2 cellular contexts compared by ENCODE assay signal in the genomic region with DNA sequence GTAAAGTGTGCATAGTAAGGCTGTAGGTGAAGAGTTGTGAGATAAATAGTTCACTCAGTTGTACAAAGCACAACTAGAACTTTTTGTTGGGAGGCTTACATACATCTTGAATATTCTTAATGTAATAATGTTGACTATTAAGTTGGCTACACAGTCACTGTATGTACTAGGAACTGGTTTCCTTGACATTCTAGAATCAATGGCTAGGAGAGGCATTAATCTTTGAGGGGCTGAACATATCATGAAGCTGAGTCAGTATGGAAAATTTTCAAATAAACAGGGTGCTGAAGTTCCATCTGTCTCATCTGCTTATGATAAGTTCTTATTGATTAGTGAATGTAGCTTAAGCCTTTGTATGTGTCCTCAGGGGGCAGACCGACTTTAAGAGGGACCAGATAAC.
TF ChIP-seq lines count a peak whose summit lies in the region.

No MANE protein-coding gene starts in this region.

TF ChIP-seq in IMR-90, 13 proteins besides CTCF, POLR2A, EP300 and RAD21:
- no peak for TF ChIP-seq SMC3 (IDR thresholded peaks at IDR 0.05; ENCODE audit: low read depth, low read length)
- no peak for TF ChIP-seq CHD1 (IDR thresholded peaks at IDR 0.05; ENCODE audit: low read depth, low read length)
- no peak for TF ChIP-seq RFX5 (IDR thresholded peaks at IDR 0.05; ENCODE audit: low read depth, low read length)
- TF ChIP-seq RCOR1 (IDR thresholded peaks at IDR 0.05; ENCODE audit: insufficient replicate concordance, low read length) = no peak
- TF ChIP-seq BHLHE40 (IDR thresholded peaks at IDR 0.05; ENCODE audit: low read depth, low read length) = no peak

TF ChIP-seq in GM12878, 131 proteins besides CTCF, POLR2A, EP300 and RAD21:
- TF ChIP-seq ESRRA (IDR thresholded peaks at IDR 0.05; ENCODE audit: low read length) (no peak), IRF3 (IDR thresholded peaks at IDR 0.05) (no peak)
TF ChIP-seq in GM12878: peak in this region for 0.
